In the genomic region with DNA sequence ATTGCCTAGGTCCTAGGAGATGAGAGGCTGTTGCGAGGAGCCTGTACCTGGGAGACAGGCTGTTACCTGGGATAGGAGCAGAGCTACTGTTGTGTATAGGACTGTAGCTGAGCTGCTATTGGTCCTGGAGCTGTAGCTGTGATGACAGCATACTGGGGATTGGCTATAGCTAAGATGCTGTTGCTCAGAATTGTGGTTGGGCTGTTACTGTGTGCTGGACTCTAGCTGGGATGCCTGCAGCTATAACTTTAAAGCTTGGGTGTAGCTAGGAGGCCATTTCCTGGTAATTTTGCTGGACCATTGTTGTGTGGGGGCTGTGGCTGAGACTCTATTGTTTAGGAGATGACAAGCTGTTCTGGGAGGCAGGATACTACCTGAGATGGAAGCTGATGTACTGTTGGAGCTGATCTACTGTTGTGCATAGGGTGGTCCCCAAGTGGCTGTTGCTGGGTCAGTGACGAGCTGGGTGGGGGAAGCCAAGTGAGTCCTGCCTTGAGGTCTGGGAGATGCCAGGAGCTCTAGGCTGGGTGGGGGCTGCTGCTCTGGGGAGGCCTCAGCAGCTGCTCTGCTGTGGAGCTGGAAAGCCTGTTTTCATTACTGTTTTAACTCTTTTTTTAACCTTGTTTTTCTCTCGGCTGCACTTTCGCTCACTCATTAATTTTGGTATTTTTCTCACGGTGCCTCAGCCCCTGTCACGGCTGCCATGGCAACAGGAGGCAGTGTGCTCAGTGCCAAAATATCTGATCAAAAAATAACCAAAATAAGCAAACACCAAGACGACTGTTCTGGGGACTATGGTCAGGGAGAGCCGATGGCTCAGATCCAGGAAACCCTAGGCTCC, we compare ENCODE assay signal across 1 cellular context.
TF ChIP-seq lines count a peak whose summit lies in the region.

No MANE protein-coding gene starts in this region.

TF ChIP-seq in GM23338, 12 proteins besides CTCF, POLR2A, EP300 and RAD21 (continued from another document):
- TF ChIP-seq, protein P1, sequence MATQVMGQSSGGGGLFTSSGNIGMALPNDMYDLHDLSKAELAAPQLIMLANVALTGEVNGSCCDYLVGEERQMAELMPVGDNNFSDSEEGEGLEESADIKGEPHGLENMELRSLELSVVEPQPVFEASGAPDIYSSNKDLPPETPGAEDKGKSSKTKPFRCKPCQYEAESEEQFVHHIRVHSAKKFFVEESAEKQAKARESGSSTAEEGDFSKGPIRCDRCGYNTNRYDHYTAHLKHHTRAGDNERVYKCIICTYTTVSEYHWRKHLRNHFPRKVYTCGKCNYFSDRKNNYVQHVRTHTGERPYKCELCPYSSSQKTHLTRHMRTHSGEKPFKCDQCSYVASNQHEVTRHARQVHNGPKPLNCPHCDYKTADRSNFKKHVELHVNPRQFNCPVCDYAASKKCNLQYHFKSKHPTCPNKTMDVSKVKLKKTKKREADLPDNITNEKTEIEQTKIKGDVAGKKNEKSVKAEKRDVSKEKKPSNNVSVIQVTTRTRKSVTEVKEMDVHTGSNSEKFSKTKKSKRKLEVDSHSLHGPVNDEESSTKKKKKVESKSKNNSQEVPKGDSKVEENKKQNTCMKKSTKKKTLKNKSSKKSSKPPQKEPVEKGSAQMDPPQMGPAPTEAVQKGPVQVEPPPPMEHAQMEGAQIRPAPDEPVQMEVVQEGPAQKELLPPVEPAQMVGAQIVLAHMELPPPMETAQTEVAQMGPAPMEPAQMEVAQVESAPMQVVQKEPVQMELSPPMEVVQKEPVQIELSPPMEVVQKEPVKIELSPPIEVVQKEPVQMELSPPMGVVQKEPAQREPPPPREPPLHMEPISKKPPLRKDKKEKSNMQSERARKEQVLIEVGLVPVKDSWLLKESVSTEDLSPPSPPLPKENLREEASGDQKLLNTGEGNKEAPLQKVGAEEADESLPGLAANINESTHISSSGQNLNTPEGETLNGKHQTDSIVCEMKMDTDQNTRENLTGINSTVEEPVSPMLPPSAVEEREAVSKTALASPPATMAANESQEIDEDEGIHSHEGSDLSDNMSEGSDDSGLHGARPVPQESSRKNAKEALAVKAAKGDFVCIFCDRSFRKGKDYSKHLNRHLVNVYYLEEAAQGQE (IDR thresholded peaks at IDR 0.05; ENCODE audit: unreplicated experiment), result no peak
- TF ChIP-seq ZNF114 (CRISPR knock-in tag; IDR thresholded peaks at IDR 0.05) (no peak), POLR2AphosphoS5 (IDR thresholded peaks at IDR 0.05; ENCODE audit: low read depth) (no peak), STAT1 (IDR thresholded peaks at IDR 0.05; ENCODE audit: unreplicated experiment) (no peak)
